ENCODE assay signal across 14 cellular contexts in the genomic region with DNA sequence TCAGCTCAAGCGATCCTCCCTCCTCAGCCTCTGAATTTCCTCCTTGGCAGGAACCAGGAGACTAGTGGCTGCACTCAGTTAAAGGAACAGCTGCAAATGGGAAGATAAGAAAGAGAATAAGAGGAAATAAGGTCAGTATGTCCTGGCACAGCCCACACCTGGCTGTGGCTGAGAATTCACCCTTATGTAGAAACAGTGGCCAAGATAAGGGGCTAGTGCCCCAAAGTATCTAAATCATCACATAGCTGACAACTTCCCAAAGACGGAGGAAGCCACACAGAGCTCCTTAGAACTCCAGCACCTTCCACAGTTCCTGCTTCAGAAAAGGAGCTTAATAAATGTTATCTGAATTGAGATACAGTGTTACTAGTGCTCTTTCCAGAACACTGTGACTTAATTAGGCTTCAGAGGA. TPM values are rescaled to one million over a fixed set of nuclear protein-coding genes. Genes with fewer than 3 reads are reported as not detected.
DNase-seq lines count a peak whose midpoint lies in the region; ATAC-seq and TF ChIP-seq lines count a peak whose summit lies in the region.
"Had no signal": no experiment of that assay in that cellular context is flagged by ENCODE, and none has a peak within 500 bp of the region (broad histone marks: within the 10 kb centered on the region; RNA-seq: fewer than 3 reads in every experiment).

No MANE protein-coding gene starts in this region.

- DNase-seq in NB4 (ENCODE audit: low read depth), result peak; percentile 19
- DNase-seq in colonic mucosa, result peak; percentile 33
- peak in 1 of 3 donors; percentile 16 for DNase-seq in mucosa of descending colon
- DNase-seq in transverse colon, result no peak
- DNase-seq in Calu3, result no peak
- no peak for DNase-seq in Ammon's horn (ENCODE audit: low spot score)
- DNase-seq in nephron progenitor cell, result no peak
- DNase-seq: DMS79 treated with DMSO at 0.1 percent for 48 hours; glutamatergic neuron; natural killer cell; NCI-H526; stimulated activated CD4-positive, alpha-beta T cell treated with anti-CD3 and anti-CD28 coated beads, Interleukin-4, amount 100 ng/mL, for 24 hours had no signal

- no peak for TF ChIP-seq CTCF in NB4 (IDR thresholded peaks at IDR 0.05; ENCODE audit: low read depth, low read length)
- no peak for TF ChIP-seq CTCF in colonic mucosa (IDR thresholded peaks at IDR 0.05)
- TF ChIP-seq CTCF in mucosa of descending colon (IDR thresholded peaks at IDR 0.05), result no peak
- TF ChIP-seq CTCF in transverse colon (IDR thresholded peaks at IDR 0.05), result no peak
- no peak for TF ChIP-seq CTCF in Calu3 (IDR thresholded peaks at IDR 0.05; ENCODE audit: unreplicated experiment)
- TF ChIP-seq CTCF in nephron progenitor cell (IDR thresholded peaks at IDR 0.05), result no peak

- TF ChIP-seq EP300 in transverse colon (IDR thresholded peaks at IDR 0.05; ENCODE audit: low read depth), result no peak

- WGBS in transverse colon (ENCODE audit: low coverage in 1 of 2), 2 donors, result 13 to 48% methylated on average over 1 to 2 of the region's 2 CpGs

- H3K9ac ChIP-seq in colonic mucosa (ENCODE audit: low read depth in 2 of 2, low read length in 2 of 2), result peak overlapping the region in 1 of 2 donors; percentile 30

- peaks cover 29% of the 10 kb centered on the region for H3K36me3 Mint-ChIP-seq in Calu3 (ENCODE audit: insufficient read depth, unreplicated experiment)
- H3K36me3 Mint-ChIP-seq in nephron progenitor cell (ENCODE audit: low read depth), result no peaks in the 10 kb centered on the region
- H3K36me3 Mint-ChIP-seq: natural killer cell had no signal

- H3K9me3 Mint-ChIP-seq in Calu3 (ENCODE audit: low read depth, unreplicated experiment) (no peaks in the 10 kb centered on the region), nephron progenitor cell (no peaks in the 10 kb centered on the region)
- H3K9me3 Mint-ChIP-seq: natural killer cell had no signal

- H3K9me3 ChIP-seq in colonic mucosa (no peaks in the 10 kb centered on the region), mucosa of descending colon (no peaks in the 10 kb centered on the region), transverse colon (no peaks in the 10 kb centered on the region)

- TF ChIP-seq POLR2A in NB4 (IDR thresholded peaks at IDR 0.05; ENCODE audit: extremely low read depth, insufficient read length) (no peak), transverse colon (IDR thresholded peaks at IDR 0.05) (no peak)

- H3K4me1 ChIP-seq in colonic mucosa (peaks cover 4% of the 10 kb centered on the region), mucosa of descending colon (ENCODE audit: low read depth) (peaks cover 26% of the 10 kb centered on the region), transverse colon (peaks cover 9 to 33% (median 22%) of the 10 kb centered on the region in 4 donors)

- no peak overlapping the region for H3K4me3 Mint-ChIP-seq in Calu3 (ENCODE audit: low read depth, unreplicated experiment)
- H3K4me3 Mint-ChIP-seq in nephron progenitor cell, result no peak overlapping the region
- H3K4me3 Mint-ChIP-seq: natural killer cell had no signal

- in situ Hi-C loops in transverse colon (cut with MboI; ENCODE audit: low pct_ligation_motif_present in 1 of 4, low pct_unique_long_range_greater_than_20kb in 1 of 4, low sequenced_read_pairs in 3 of 4), result loop anchor here in 2 of 4 donors (25.0 kb wide), 1 partner anchor 704 kb away; the partner anchor contains the start of gene SCFD2 (in 2 of the 2)

- H3K27ac Mint-ChIP-seq in Calu3 (ENCODE audit: unreplicated experiment) (no peak overlapping the region), nephron progenitor cell (no peak overlapping the region)

- CTCF ChIA-PET in Calu3 (lab: Charles Lee), result interaction anchor here (0.6 to 0.7 kb wide), 2 partner anchors 158 to 1724 kb away, joined by 3 to 4 read pairs; no protein-coding TSS in a partner anchor

- no peaks in the 10 kb centered on the region for H3K27me3 Mint-ChIP-seq in Calu3 (ENCODE audit: unreplicated experiment)
- peaks cover 20% of the 10 kb centered on the region for H3K27me3 Mint-ChIP-seq in nephron progenitor cell (ENCODE audit: low read depth, poor library complexity)

- no peaks in the 10 kb centered on the region for H3K36me3 ChIP-seq in colonic mucosa
- H3K36me3 ChIP-seq in mucosa of descending colon (ENCODE audit: low read depth), result no peaks in the 10 kb centered on the region
- H3K36me3 ChIP-seq in transverse colon, result no peaks in the 10 kb centered on the region

- peak; percentile 32 for ATAC-seq in mucosa of descending colon
- ATAC-seq: natural killer cell had no signal

- BruUV-seq in Calu3 (replicated peaks; lab: Mats Ljungman, UMichigan), result no TSS peak

- intact Hi-C loops in colonic mucosa (cut with DNase I) (no loop called here), mucosa of descending colon (cut with DNase I, micrococcal nuclease) (no loop called here), transverse colon (cut with DNase I; ENCODE audit: low total_unique reads) (loop anchor here (10.0 kb wide), 1 partner anchor 158 kb away; the partner anchor contains the start of gene PDGFRA), Calu3 (cut with micrococcal nuclease; ENCODE audit: unreplicated experiment) (no loop called here)

- H3K4me1 Mint-ChIP-seq in Calu3 (ENCODE audit: low read depth, unreplicated experiment), result peaks cover 22% of the 10 kb centered on the region
- H3K4me1 Mint-ChIP-seq in nephron progenitor cell, result peaks cover 47% of the 10 kb centered on the region

- H3K4me3 ChIP-seq in NB4 (ENCODE audit: low read depth, low read length) (no peak overlapping the region), colonic mucosa (no peak overlapping the region), mucosa of descending colon (no peak overlapping the region), transverse colon (no peak overlapping the region)

- no peaks in the 10 kb centered on the region for H3K27me3 ChIP-seq in colonic mucosa
- no peaks in the 10 kb centered on the region for H3K27me3 ChIP-seq in transverse colon

- peak overlapping the region; percentile 75 for H3K27ac ChIP-seq in colonic mucosa
- peak overlapping the region; percentile 95 to 98 (median 97) for H3K27ac ChIP-seq in transverse colon

RNA-seq across cellular contexts. Expression of gene CHIC2, which starts 2.3 kb away (rescaled TPM):
- total RNA-seq in colonic mucosa (10 to 100 TPM; 13.5 to 26.2 TPM), mucosa of descending colon (10 to 100 TPM; 22.6 to 27.5 (median 22.9) TPM), transverse colon (100 to 1,000 TPM in 1 of 4 donors, 10 to 100 TPM in 3; 36.2 to 106 (median 52.0) TPM), Calu3 (2022) (12.0 and 16.5 TPM in 2 replicates)

RNA-seq across cellular contexts. Expression of gene GSX2, which starts 33.2 kb away (rescaled TPM):
- total RNA-seq in colonic mucosa (not detected), mucosa of descending colon (not detected), transverse colon (not detected), Calu3 (2022) (not detected in 2 replicates)
- total RNA-seq: bronchial epithelial cell; natural killer cell; T-helper 2 cell treated with Interferon-gamma antibody and Interleukin-4, amounts not matched to agents 100 ng/mL and 5 ng/mL, for 36 hours had no signal

Comparison
In these comparisons a context has a peak if more than half of its experiments do, and no peak if none do; other contexts are left out.
1. DNase-seq: peak in NB4 (single experiment) and colonic mucosa (single experiment); none in transverse colon (single experiment), Calu3 (single experiment), Ammon's horn (single experiment) and nephron progenitor cell (single experiment).